ENCODE assay signal across 8 cellular contexts in genomic region chr1:204408074-204408507, GRCh38. TPM values are rescaled to one million over a fixed set of nuclear protein-coding genes. Genes with fewer than 3 reads are reported as not detected.
A peak's percentile ranks its signal among the peaks of the same experiment; 100 is the strongest.
DNase-seq lines count a peak whose midpoint lies in the region; ATAC-seq, FAIRE-seq and TF ChIP-seq lines count a peak whose summit lies in the region.

No MANE protein-coding gene starts in this region.

- ATAC-seq in central memory CD8-positive, alpha-beta T cell (replicated peaks; ENCODE audit: extremely low read depth, poor library complexity, severe bottlenecking), result no peak
- no peak for ATAC-seq in stimulated activated naive CD8-positive, alpha-beta T cell treated with anti-CD3 and anti-CD28 coated beads, Interleukin-15, amount 100 ng/mL, for 72 hours

- peak overlapping the region; percentile 90 for H3K4me3 Mint-ChIP-seq in central memory CD8-positive, alpha-beta T cell
- peak overlapping the region; percentile 95 to 97 for H3K4me3 Mint-ChIP-seq in stimulated activated naive CD8-positive, alpha-beta T cell treated with anti-CD3 and anti-CD28 coated beads, Interleukin-15, amount 100 ng/mL, for 72 hours

- peaks cover 34% of the 10 kb centered on the region for H3K4me1 Mint-ChIP-seq in central memory CD8-positive, alpha-beta T cell
- peaks cover 27% of the 10 kb centered on the region for H3K4me1 Mint-ChIP-seq in stimulated activated naive CD8-positive, alpha-beta T cell treated with anti-CD3 and anti-CD28 coated beads, Interleukin-15, amount 100 ng/mL, for 72 hours

- CTCF ChIA-PET in HEK293T (lab: Yijun Ruan, JAX), result interaction anchor here (1.3 to 3.3 kb wide), 2 partner anchors 9 to 246 kb away, joined by 3 to 22 read pairs; no protein-coding TSS in a partner anchor

- H3K4me3 ChIP-seq in GM12864 (ENCODE audit: low read depth, low read length), result peak overlapping the region; percentile 88

- POLR2A ChIA-PET in HEK293T (lab: Yijun Ruan, JAX), result interaction anchor here (2.6 kb wide), 1 partner anchor 108 kb away, joined by 8 read pairs; the partner anchor contains the start of gene MDM4

- DNase-seq in AG08395 (ENCODE audit: low spot score) (peak; percentile 39), GM12864 (ENCODE audit: low read depth) (no peak), RPMI7951 (ENCODE audit: low read depth) (peak; percentile 73), left kidney (ENCODE audit: low read depth, low spot score) (peak; percentile 49), GM19239 (ENCODE audit: insufficient read length, low spot score) (no peak), HEK293T (ENCODE audit: extremely low spot score) (no peak)
- DNase-seq in central memory CD8-positive, alpha-beta T cell (ENCODE audit: low spot score in 2 of 2), result no peak
- peak in 1 of 2 donors; percentile 48 for DNase-seq in stimulated activated naive CD8-positive, alpha-beta T cell treated with anti-CD3 and anti-CD28 coated beads, Interleukin-15, amount 100 ng/mL, for 72 hours

- H3K36me3 Mint-ChIP-seq in central memory CD8-positive, alpha-beta T cell (ENCODE audit: insufficient read depth), result peaks cover 52% of the 10 kb centered on the region

- H3K27ac Mint-ChIP-seq in central memory CD8-positive, alpha-beta T cell (ENCODE audit: low read depth), result peak overlapping the region; percentile 99
- peak overlapping the region; percentile 100 for H3K27ac Mint-ChIP-seq in stimulated activated naive CD8-positive, alpha-beta T cell treated with anti-CD3 and anti-CD28 coated beads, Interleukin-15, amount 100 ng/mL, for 72 hours

- TF ChIP-seq CTCF in GM12864 (IDR thresholded peaks at IDR 0.05; ENCODE audit: low read depth, low read length, missing control alignments), result no peak

- H3K9me3 Mint-ChIP-seq in central memory CD8-positive, alpha-beta T cell, result no peaks in the 10 kb centered on the region
- no peaks in the 10 kb centered on the region for H3K9me3 Mint-ChIP-seq in stimulated activated naive CD8-positive, alpha-beta T cell treated with anti-CD3 and anti-CD28 coated beads, Interleukin-15, amount 100 ng/mL, for 72 hours

- H3K27me3 Mint-ChIP-seq in central memory CD8-positive, alpha-beta T cell, result no peaks in the 10 kb centered on the region
- no peaks in the 10 kb centered on the region for H3K27me3 Mint-ChIP-seq in stimulated activated naive CD8-positive, alpha-beta T cell treated with anti-CD3 and anti-CD28 coated beads, Interleukin-15, amount 100 ng/mL, for 72 hours

- no peak for FAIRE-seq in GM19239 (lab: Jason Lieb, UNC)

TF ChIP-seq in HEK293T, 16 proteins besides CTCF, POLR2A, EP300 and RAD21:
- TF ChIP-seq TARDBP (IDR thresholded peaks at IDR 0.05), result no peak
- TF ChIP-seq SP1 (IDR thresholded peaks at IDR 0.05), result no peak
TF ChIP-seq in HEK293T: peak in this region for 0.

RNA-seq across cellular contexts. Expression of gene PPP1R15B, which starts 3.5 kb away (rescaled TPM):
- 18.3 and 21.7 TPM in 2 replicates for total RNA-seq in RPMI7951 (2014; rRNA removed; shearing (Covaris generic))

RNA-seq across cellular contexts. Expression of gene PLEKHA6, which starts 48.4 kb away (rescaled TPM):
- 0.68 and 0.72 TPM in 2 replicates for total RNA-seq in RPMI7951 (2014; rRNA removed; shearing (Covaris generic))

Comparison
In these comparisons a context has a peak if more than half of its experiments do, and no peak if none do; other contexts are left out.
1. DNase-seq: peak in AG08395 (single experiment), RPMI7951 (single experiment) and left kidney (single experiment); none in GM12864 (single experiment), central memory CD8-positive, alpha-beta T cell (0 of 2), GM19239 (single experiment) and HEK293T (single experiment).